19 cellular contexts compared by ENCODE assay signal in genomic region chr11:79168530-79169110, GRCh38.
DNase-seq lines count a peak whose midpoint lies in the region; ATAC-seq and TF ChIP-seq lines count a peak whose summit lies in the region.
"Had no signal": no experiment of that assay in that cellular context is flagged by ENCODE, and none has a peak within 500 bp of the region (broad histone marks: within the 10 kb centered on the region; RNA-seq: fewer than 3 reads in every experiment).

No MANE protein-coding gene starts in this region.

- no peaks in the 10 kb centered on the region for H3K9me3 ChIP-seq in BLaER1 treated with 17β-estradiol and CSF1 and Interleukin-3, amounts not matched to agents 10 nM and 100 nM (replicated peaks in 1 of 11)
- H3K9me3 ChIP-seq in RWPE2 (ENCODE audit: severe bottlenecking), result no peaks in the 10 kb centered on the region

- H4K20me1 ChIP-seq in BLaER1 treated with 17β-estradiol and CSF1 and Interleukin-3, amounts not matched to agents 10 nM and 100 nM, result no peaks in the 10 kb centered on the region

- no peaks in the 10 kb centered on the region for H3K36me3 Mint-ChIP-seq in chondrocyte (ENCODE audit: low read depth)
- H3K36me3 Mint-ChIP-seq in memory B cell, result no peaks in the 10 kb centered on the region
- H3K36me3 Mint-ChIP-seq: CD14-positive monocyte had no signal

- H3K4me1 ChIP-seq in BLaER1 treated with 17β-estradiol and CSF1 and Interleukin-3, amounts not matched to agents 10 nM and 100 nM, result peaks cover 5 to 56% (median 49%) of the 10 kb centered on the region in 10 experiments
- peaks cover 13% of the 10 kb centered on the region for H3K4me1 ChIP-seq in RWPE2 (ENCODE audit: insufficient read depth, poor library complexity, severe bottlenecking)

- peaks cover 15% of the 10 kb centered on the region for H3K4me1 Mint-ChIP-seq in chondrocyte (ENCODE audit: low read depth)
- H3K4me1 Mint-ChIP-seq in memory B cell, result no peaks in the 10 kb centered on the region
- H3K4me1 Mint-ChIP-seq: CD14-positive monocyte had no signal

- TF ChIP-seq CTCF in RWPE2 (IDR thresholded peaks at IDR 0.05; ENCODE audit: poor library complexity, severe bottlenecking) (no peak), chondrocyte (IDR thresholded peaks at IDR 0.05) (no peak)

- H3K36me3 ChIP-seq in BLaER1 treated with 17β-estradiol and CSF1 and Interleukin-3, amounts not matched to agents 10 nM and 100 nM, result no peaks in the 10 kb centered on the region
- H3K36me3 ChIP-seq in RWPE2 (ENCODE audit: low read depth), result no peaks in the 10 kb centered on the region

- no peak overlapping the region for H3K27ac ChIP-seq in BLaER1 treated with 17β-estradiol and CSF1 and Interleukin-3, amounts not matched to agents 10 nM and 100 nM
- no peak overlapping the region for H3K27ac ChIP-seq in RWPE2 (ENCODE audit: poor library complexity, severe bottlenecking)

- no peak for DNase-seq in RWPE2 (ENCODE audit: low spot score)
- DNase-seq in chondrocyte (ENCODE audit: low spot score), result no peak
- no peak for DNase-seq in memory B cell (ENCODE audit: low spot score in 2 of 2)
- no peak for DNase-seq in NCI-H510A (lab: John Stamatoyannopoulos, UW)
- DNase-seq: DMS 273 treated with DMSO at 0.1 percent for 48 hours, GDM1, H7, HFFc6, NCI-H1092 treated with DMSO at 0.1 percent for 48 hours, NCI-H146, NCI-H2029 treated with DMSO at 0.1 percent for 48 hours, NCI-H2171, NCI-H446 treated with DMSO at 0.1 percent for 48 hours, NCI-H748 treated with DMSO at 0.1 percent for 48 hours, SIG-M5 had no signal

- ATAC-seq in RWPE2 (ENCODE audit: low read depth) (peak; percentile 87), memory B cell (ENCODE audit: low read depth) (no peak), HG03108 (IDR thresholded peaks at IDR 0.05; ENCODE audit: unreplicated experiment) (no peak), HG03135 (IDR thresholded peaks at IDR 0.05; ENCODE audit: unreplicated experiment) (no peak)

- H3K4me2 ChIP-seq in BLaER1 treated with 17β-estradiol and CSF1 and Interleukin-3, amounts not matched to agents 10 nM and 100 nM, result peak overlapping the region in 7 of 11 experiments; percentile 50 to 84 (median 66); a peak in 12 of 22 replicates

- H3K27me3 Mint-ChIP-seq in chondrocyte (ENCODE audit: low read depth) (no peaks in the 10 kb centered on the region), memory B cell (peaks cover 7% of the 10 kb centered on the region)

- H3K4me3 Mint-ChIP-seq in chondrocyte (ENCODE audit: unreplicated experiment) (no peak overlapping the region), memory B cell (no peak overlapping the region)
- H3K4me3 Mint-ChIP-seq: CD14-positive monocyte, HFFc6 had no signal

- H3K9me3 Mint-ChIP-seq in chondrocyte (ENCODE audit: low read depth) (no peaks in the 10 kb centered on the region), memory B cell (no peaks in the 10 kb centered on the region)
- H3K9me3 Mint-ChIP-seq: HFFc6 had no signal

- no peak overlapping the region for H3K4me3 ChIP-seq in BLaER1 treated with 17β-estradiol and CSF1 and Interleukin-3, amounts not matched to agents 10 nM and 100 nM
- no peak overlapping the region for H3K4me3 ChIP-seq in RWPE2 (ENCODE audit: severe bottlenecking)

- peak overlapping the region; percentile 23 for H3K27ac Mint-ChIP-seq in chondrocyte (ENCODE audit: unreplicated experiment)
- peak overlapping the region; percentile 11 for H3K27ac Mint-ChIP-seq in memory B cell
- H3K27ac Mint-ChIP-seq: HFFc6 had no signal

- H3K9ac ChIP-seq in BLaER1 treated with 17β-estradiol and CSF1 and Interleukin-3, amounts not matched to agents 10 nM and 100 nM, result no peak overlapping the region

- H3K27me3 ChIP-seq in BLaER1 treated with 17β-estradiol and CSF1 and Interleukin-3, amounts not matched to agents 10 nM and 100 nM, result no peaks in the 10 kb centered on the region
- no peaks in the 10 kb centered on the region for H3K27me3 ChIP-seq in RWPE2 (ENCODE audit: insufficient read depth, poor library complexity, severe bottlenecking)
